11 cellular contexts compared by ENCODE assay signal in the genomic region with DNA sequence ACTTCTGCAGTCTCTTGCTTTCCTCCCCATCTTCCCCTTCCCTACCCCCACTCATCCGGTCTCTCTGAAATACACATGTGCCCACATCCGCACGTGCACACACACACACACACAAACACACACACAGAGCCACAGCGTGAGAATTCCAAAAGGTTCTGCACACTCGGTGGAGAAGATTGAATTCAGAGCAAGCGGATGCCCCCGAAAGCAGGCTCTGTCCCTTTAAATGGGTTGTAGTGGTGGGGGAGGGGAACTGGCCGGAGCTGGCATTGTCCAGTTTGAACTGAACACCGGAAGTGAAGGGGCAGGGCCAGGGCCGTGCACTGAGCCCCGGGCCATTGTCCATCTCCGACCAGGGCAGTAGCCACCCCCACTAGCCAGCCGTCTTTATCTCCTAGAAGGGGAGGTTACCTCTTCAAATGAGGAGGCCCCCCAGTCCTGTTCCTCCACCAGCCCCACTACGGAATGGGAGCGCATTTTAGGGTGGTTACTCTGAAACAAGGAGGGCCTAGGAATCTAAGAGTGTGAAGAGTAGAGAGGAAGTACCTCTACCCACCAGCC. TPM values are rescaled to one million over a fixed set of nuclear protein-coding genes. Genes with fewer than 3 reads are reported as not detected.
DNase-seq lines count a peak whose midpoint lies in the region; ATAC-seq and TF ChIP-seq lines count a peak whose summit lies in the region.
"Had no signal": no experiment of that assay in that cellular context is flagged by ENCODE, and none has a peak within 500 bp of the region (broad histone marks: within the 10 kb centered on the region; RNA-seq: fewer than 3 reads in every experiment).

No MANE protein-coding gene starts in this region.

- peak overlapping the region; percentile 23 for H3K4me3 Mint-ChIP-seq in activated CD8-positive, alpha-beta T cell treated with anti-CD3 and anti-CD28 coated beads, Interleukin-2, amount 10 ng/mL, durations not matched to agents 7 days and 5 days
- H3K4me3 Mint-ChIP-seq in activated CD8-positive, alpha-beta T cell treated with anti-CD3 and anti-CD28 coated beads for 36 hours: no peak overlapping the region
- H3K4me3 Mint-ChIP-seq in endodermal cell: peak overlapping the region; percentile 99

- H3K79me2 ChIP-seq in osteoblast (ENCODE audit: insufficient read depth, low read length): no peaks in the 10 kb centered on the region

- H4K20me1 ChIP-seq in osteoblast (ENCODE audit: insufficient read depth, low read length): peaks cover 2% of the 10 kb centered on the region

- H3K27ac Mint-ChIP-seq in activated CD8-positive, alpha-beta T cell treated with anti-CD3 and anti-CD28 coated beads, Interleukin-2, amount 10 ng/mL, durations not matched to agents 7 days and 5 days: no peak overlapping the region
- no peak overlapping the region for H3K27ac Mint-ChIP-seq in activated CD8-positive, alpha-beta T cell treated with anti-CD3 and anti-CD28 coated beads for 36 hours
- H3K27ac Mint-ChIP-seq in endodermal cell: peak overlapping the region; percentile 97

- no peaks in the 10 kb centered on the region for H3K9me3 ChIP-seq in endodermal cell (ENCODE audit: control insufficient read depth, low read length)
- no peaks in the 10 kb centered on the region for H3K9me3 ChIP-seq in osteoblast (ENCODE audit: low read depth, low read length)

- H3K4me2 ChIP-seq in osteoblast (ENCODE audit: insufficient read depth, low read length): no peak overlapping the region

- H3K4me1 ChIP-seq in endodermal cell (ENCODE audit: control insufficient read depth, insufficient read depth, low read length) (no peaks in the 10 kb centered on the region), osteoblast (ENCODE audit: insufficient read depth, low read length) (no peaks in the 10 kb centered on the region)

- ATAC-seq in activated CD8-positive, alpha-beta T cell treated with anti-CD3 and anti-CD28 coated beads, Interleukin-2, amount 10 ng/mL, durations not matched to agents 7 days and 5 days: no peak
- no peak for ATAC-seq in activated CD8-positive, alpha-beta T cell treated with anti-CD3 and anti-CD28 coated beads for 36 hours

- peak overlapping the region; percentile 99 for H3K4me3 ChIP-seq in endodermal cell (ENCODE audit: low read length)
- no peak overlapping the region for H3K4me3 ChIP-seq in osteoblast (ENCODE audit: insufficient read depth, low read length)

- no peaks in the 10 kb centered on the region for H3K27me3 ChIP-seq in endodermal cell (ENCODE audit: control insufficient read depth, insufficient read depth, low read length, poor library complexity, severe bottlenecking)
- peaks cover 54% of the 10 kb centered on the region for H3K27me3 ChIP-seq in osteoblast (ENCODE audit: insufficient read depth, low read length)

- WGBS in endodermal cell (ENCODE audit: insufficient coverage in 1 of 2, insufficient read length in 1 of 2), 2 experiments: 2% methylated on average over 15 of the region's 15 CpGs; no CpG with 5 or more reads in 1 of the 2 experiments

- peaks cover 28% of the 10 kb centered on the region for H3K36me3 ChIP-seq in endodermal cell (ENCODE audit: control insufficient read depth, insufficient read depth, low read length)
- no peaks in the 10 kb centered on the region for H3K36me3 ChIP-seq in osteoblast (ENCODE audit: insufficient read depth, low read length)

- TF ChIP-seq CTCF in activated CD8-positive, alpha-beta T cell treated with anti-CD3 and anti-CD28 coated beads for 36 hours (IDR thresholded peaks at IDR 0.05): no peak
- TF ChIP-seq CTCF in endodermal cell (conservative IDR thresholded peaks at IDR 0.05) (no peak), osteoblast (IDR thresholded peaks at IDR 0.05; ENCODE audit: extremely low read depth, low read depth, low read length) (no peak)

- POLR2A ChIA-PET in activated CD8-positive, alpha-beta T cell treated with anti-CD3 and anti-CD28 coated beads, Interleukin-2, amount 10 ng/mL, durations not matched to agents 7 days and 5 days (lab: Charles Lee): no interaction called here
- POLR2A ChIA-PET in activated CD8-positive, alpha-beta T cell treated with anti-CD3 and anti-CD28 coated beads for 36 hours (lab: Charles Lee): no interaction called here

- peak; percentile 29 for DNase-seq in activated CD8-positive, alpha-beta T cell treated with anti-CD3 and anti-CD28 coated beads, Interleukin-2, amount 10 ng/mL, durations not matched to agents 7 days and 5 days
- DNase-seq in activated CD8-positive, alpha-beta T cell treated with anti-CD3 and anti-CD28 coated beads for 36 hours: no peak
- DNase-seq in NCI-H2196 treated with DMSO at 0.1 percent for 48 hours (lab: John Stamatoyannopoulos, UW; ENCODE audit: unreplicated experiment): peak; percentile 33
- DNase-seq in endodermal cell: peak; percentile 84
- DNase-seq in osteoblast (ENCODE audit: insufficient read length, low spot score, missing footprints): peak; percentile 46
- DNase-seq in GM19240 (ENCODE audit: insufficient read length, low spot score): no peak
- DNase-seq in DMS79 (lab: John Stamatoyannopoulos, UW): no peak
- no peak for DNase-seq in activated CD8-positive, alpha-beta memory T cell treated with anti-CD3 and anti-CD28 coated beads, Interleukin-2, amount 50 U/mL, for 4 hours
- DNase-seq: NCI-H526 had no signal

- peaks cover 24% of the 10 kb centered on the region for H3K4me1 Mint-ChIP-seq in activated CD8-positive, alpha-beta T cell treated with anti-CD3 and anti-CD28 coated beads, Interleukin-2, amount 10 ng/mL, durations not matched to agents 7 days and 5 days (ENCODE audit: low read depth)
- H3K4me1 Mint-ChIP-seq in activated CD8-positive, alpha-beta T cell treated with anti-CD3 and anti-CD28 coated beads for 36 hours (ENCODE audit: low read depth): peaks cover 23% of the 10 kb centered on the region
- H3K4me1 Mint-ChIP-seq in endodermal cell: peaks cover 27% of the 10 kb centered on the region

- H3K9me3 Mint-ChIP-seq in activated CD8-positive, alpha-beta T cell treated with anti-CD3 and anti-CD28 coated beads, Interleukin-2, amount 10 ng/mL, durations not matched to agents 7 days and 5 days (ENCODE audit: insufficient read depth): no peaks in the 10 kb centered on the region
- no peaks in the 10 kb centered on the region for H3K9me3 Mint-ChIP-seq in activated CD8-positive, alpha-beta T cell treated with anti-CD3 and anti-CD28 coated beads for 36 hours
- H3K9me3 Mint-ChIP-seq in endodermal cell: no peaks in the 10 kb centered on the region

- no peaks in the 10 kb centered on the region for H3K36me3 Mint-ChIP-seq in activated CD8-positive, alpha-beta T cell treated with anti-CD3 and anti-CD28 coated beads, Interleukin-2, amount 10 ng/mL, durations not matched to agents 7 days and 5 days (ENCODE audit: low read depth)
- H3K36me3 Mint-ChIP-seq in activated CD8-positive, alpha-beta T cell treated with anti-CD3 and anti-CD28 coated beads for 36 hours (ENCODE audit: low read depth): no peaks in the 10 kb centered on the region
- peaks cover 31% of the 10 kb centered on the region for H3K36me3 Mint-ChIP-seq in endodermal cell (ENCODE audit: low read depth)
- H3K36me3 Mint-ChIP-seq: immature natural killer cell had no signal

- peaks cover 52% of the 10 kb centered on the region for H3K27me3 Mint-ChIP-seq in activated CD8-positive, alpha-beta T cell treated with anti-CD3 and anti-CD28 coated beads, Interleukin-2, amount 10 ng/mL, durations not matched to agents 7 days and 5 days (ENCODE audit: low read depth)
- peaks cover 49% of the 10 kb centered on the region for H3K27me3 Mint-ChIP-seq in activated CD8-positive, alpha-beta T cell treated with anti-CD3 and anti-CD28 coated beads for 36 hours
- peaks cover 2% of the 10 kb centered on the region for H3K27me3 Mint-ChIP-seq in endodermal cell (ENCODE audit: insufficient read depth)

- CTCF ChIA-PET in activated CD8-positive, alpha-beta T cell treated with anti-CD3 and anti-CD28 coated beads, Interleukin-2, amount 10 ng/mL, durations not matched to agents 7 days and 5 days (lab: Charles Lee): interaction anchor here (1.0 to 1.4 kb wide), 2 partner anchors 8 to 124 kb away, joined by 3 to 6 read pairs; no protein-coding TSS in a partner anchor
- CTCF ChIA-PET in activated CD8-positive, alpha-beta T cell treated with anti-CD3 and anti-CD28 coated beads for 36 hours (lab: Charles Lee): interaction anchor here (0.6 to 1.0 kb wide), 2 partner anchors 11 to 14 kb away, joined by 4 read pairs; no protein-coding TSS in a partner anchor

- peak overlapping the region; percentile 74 for H3K9ac ChIP-seq in endodermal cell (ENCODE audit: extremely low read depth, low read length, poor library complexity, severe bottlenecking)

- intact Hi-C loops in activated CD8-positive, alpha-beta T cell treated with anti-CD3 and anti-CD28 coated beads for 36 hours (cut with micrococcal nuclease): no loop called here

- H2AFZ ChIP-seq in osteoblast (ENCODE audit: low read length): no peak overlapping the region

- peak overlapping the region; percentile 91 for H3K27ac ChIP-seq in endodermal cell (ENCODE audit: low read depth, low read length)
- no peak overlapping the region for H3K27ac ChIP-seq in osteoblast (ENCODE audit: low read depth, low read length)

RNA-seq across cellular contexts. Expression of a gene that starts 1.3 kb away (rescaled TPM):
- not detected for total RNA-seq in activated CD8-positive, alpha-beta T cell treated with anti-CD3 and anti-CD28 coated beads, Interleukin-2, amount 10 ng/mL, durations not matched to agents 7 days and 5 days
- total RNA-seq in activated CD8-positive, alpha-beta T cell treated with anti-CD3 and anti-CD28 coated beads for 36 hours: not detected
- 1,000 to 10,000 TPM in 1 of 2 donors, 100 to 1,000 TPM in 1; 867 to 1,041 TPM for total RNA-seq in endodermal cell
- polyA plus RNA-seq in endodermal cell (2013, experiment 1 of 2): 195 TPM
- 199 TPM for polyA plus RNA-seq in endodermal cell (2013, experiment 2 of 2)
- total RNA-seq in osteoblast: not detected in 2 replicates
- total RNA-seq: activated CD8-positive, alpha-beta memory T cell treated with anti-CD3 and anti-CD28 coated beads for 36 hours had no signal
- polyA plus RNA-seq: immature natural killer cell had no signal

RNA-seq across cellular contexts. Expression of a gene that starts 22.9 kb away (rescaled TPM):
- total RNA-seq in activated CD8-positive, alpha-beta T cell treated with anti-CD3 and anti-CD28 coated beads, Interleukin-2, amount 10 ng/mL, durations not matched to agents 7 days and 5 days: 10 to 100 TPM; 48.3 to 49.5 TPM
- total RNA-seq in activated CD8-positive, alpha-beta T cell treated with anti-CD3 and anti-CD28 coated beads for 36 hours: 10 to 100 TPM; 33.3 to 36.9 TPM
- total RNA-seq in endodermal cell: 10 to 100 TPM; 51.1 to 55.1 TPM
- polyA plus RNA-seq in endodermal cell (2013, experiment 1 of 2): 22.9 TPM
- polyA plus RNA-seq in endodermal cell (2013, experiment 2 of 2): 29.3 TPM
- total RNA-seq in osteoblast: 56.6 and 63.3 TPM in 2 replicates

RNA-seq across cellular contexts. Expression of a gene that starts 36.7 kb away (rescaled TPM):
- 10 to 100 TPM; 24.0 to 26.6 TPM for total RNA-seq in activated CD8-positive, alpha-beta T cell treated with anti-CD3 and anti-CD28 coated beads, Interleukin-2, amount 10 ng/mL, durations not matched to agents 7 days and 5 days
- 1 to 10 TPM in 1 of 2 experiments, under 1 TPM in 1; 0.69 to 1.3 TPM for total RNA-seq in activated CD8-positive, alpha-beta T cell treated with anti-CD3 and anti-CD28 coated beads for 36 hours
- not detected for total RNA-seq in endodermal cell
- not detected for polyA plus RNA-seq in endodermal cell (2013, experiment 1 of 2)
- polyA plus RNA-seq in endodermal cell (2013, experiment 2 of 2): not detected
- not detected in 2 replicates for total RNA-seq in osteoblast

RNA-seq across cellular contexts. Expression of a gene that starts 55.3 kb away (rescaled TPM):
- total RNA-seq in activated CD8-positive, alpha-beta T cell treated with anti-CD3 and anti-CD28 coated beads, Interleukin-2, amount 10 ng/mL, durations not matched to agents 7 days and 5 days: 1 to 10 TPM; 7.6 to 8.7 TPM
- total RNA-seq in activated CD8-positive, alpha-beta T cell treated with anti-CD3 and anti-CD28 coated beads for 36 hours: 1 to 10 TPM; 4.5 to 6.4 TPM
- total RNA-seq in endodermal cell: 10 to 100 TPM in 1 of 2 donors, 1 to 10 TPM in 1; 9.0 to 15.1 TPM
- 5.9 TPM for polyA plus RNA-seq in endodermal cell (2013, experiment 1 of 2)
- 4.4 TPM for polyA plus RNA-seq in endodermal cell (2013, experiment 2 of 2)
- total RNA-seq in osteoblast: not detected in 2 replicates

Comparison
In these comparisons a context has a peak if more than half of its experiments do, and no peak if none do; other contexts are left out.
1. DNase-seq: peak in activated CD8-positive, alpha-beta T cell treated with anti-CD3 and anti-CD28 coated beads, Interleukin-2, amount 10 ng/mL, durations not matched to agents 7 days and 5 days (single experiment), NCI-H2196 treated with DMSO at 0.1 percent for 48 hours (single experiment), endodermal cell (single experiment) and osteoblast (single experiment); none in activated CD8-positive, alpha-beta T cell treated with anti-CD3 and anti-CD28 coated beads for 36 hours (single experiment), GM19240 (single experiment), DMS79 (single experiment) and activated CD8-positive, alpha-beta memory T cell treated with anti-CD3 and anti-CD28 coated beads, Interleukin-2, amount 50 U/mL, for 4 hours (single experiment).
2. RNA of a gene that starts 36.7 kb away (total RNA-seq): 24.0 to 26.6 TPM in activated CD8-positive, alpha-beta T cell treated with anti-CD3 and anti-CD28 coated beads, Interleukin-2, amount 10 ng/mL, durations not matched to agents 7 days and 5 days; 0.69 to 1.3 TPM in activated CD8-positive, alpha-beta T cell treated with anti-CD3 and anti-CD28 coated beads for 36 hours, not detected in endodermal cell and not detected in osteoblast; every median in the first group is over 10 times any median in the second.
3. RNA of a gene that starts 1.3 kb away (total RNA-seq): 867 to 1,041 TPM in endodermal cell; not detected in activated CD8-positive, alpha-beta T cell treated with anti-CD3 and anti-CD28 coated beads, Interleukin-2, amount 10 ng/mL, durations not matched to agents 7 days and 5 days, not detected in activated CD8-positive, alpha-beta T cell treated with anti-CD3 and anti-CD28 coated beads for 36 hours and not detected in osteoblast; every median in the first group is over 100 times any median in the second.